Comparison of ENCODE assay signal across 8 cellular contexts in the genomic region with DNA sequence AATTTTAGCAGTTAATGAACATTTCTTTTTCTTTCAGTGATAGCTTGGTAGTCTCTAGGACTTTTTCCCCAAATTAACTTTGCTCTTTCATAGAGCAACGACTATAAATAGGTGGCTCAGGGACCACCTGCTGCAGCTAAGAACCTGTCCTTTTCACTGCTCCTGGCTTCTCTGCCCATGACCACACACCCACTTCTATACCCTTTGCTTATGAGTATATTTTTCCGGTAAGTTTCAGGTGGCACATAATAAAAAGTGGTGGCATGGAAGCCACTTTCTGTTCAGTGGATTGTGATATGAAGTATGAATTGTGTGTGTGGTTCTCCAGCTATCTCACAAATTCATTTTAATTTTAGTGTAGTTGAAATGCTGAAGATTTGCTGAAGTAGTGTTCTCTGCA. TPM values are rescaled to one million over a fixed set of nuclear protein-coding genes. Genes with fewer than 3 reads are reported as not detected.
DNase-seq lines count a peak whose midpoint lies in the region; ATAC-seq and TF ChIP-seq lines count a peak whose summit lies in the region.

No MANE protein-coding gene starts in this region.

- H3K4me3 Mint-ChIP-seq in CD4-positive, alpha-beta T cell = peak overlapping the region; percentile 98
- H3K4me3 Mint-ChIP-seq in brain (peak overlapping the region; percentile 93 to 98 (median 95)), nephron progenitor cell (peak overlapping the region; percentile 88)

- no peak for ATAC-seq in CD4-positive, alpha-beta T cell (ENCODE audit: poor library complexity)
- ATAC-seq in GM19455 (IDR thresholded peaks at IDR 0.05; ENCODE audit: unreplicated experiment) (no peak), GM18519 (IDR thresholded peaks at IDR 0.05; ENCODE audit: low FRiP score, unreplicated experiment) (no peak)

- in situ Hi-C loops in KBM-7 (cut with MboI; ENCODE audit: low pct_unique_long_range_greater_than_20kb, low sequenced_read_pairs) = no loop called here

- peak overlapping the region; percentile 98 for H3K27ac ChIP-seq in CD4-positive, alpha-beta T cell (ENCODE audit: low read depth, low read length)

- H3K36me3 Mint-ChIP-seq in CD4-positive, alpha-beta T cell (ENCODE audit: low read depth) = peaks cover 58% of the 10 kb centered on the region
- H3K36me3 Mint-ChIP-seq in brain = peaks cover 36% of the 10 kb centered on the region
- H3K36me3 Mint-ChIP-seq in nephron progenitor cell (ENCODE audit: low read depth) = peaks cover 36% of the 10 kb centered on the region

- H3K9me3 Mint-ChIP-seq in CD4-positive, alpha-beta T cell = no peaks in the 10 kb centered on the region
- H3K9me3 Mint-ChIP-seq in brain (peaks cover 0 to 4% (median 0%) of the 10 kb centered on the region in 5 experiments), nephron progenitor cell (no peaks in the 10 kb centered on the region)

- H3K27ac Mint-ChIP-seq in CD4-positive, alpha-beta T cell = peak overlapping the region; percentile 96
- H3K27ac Mint-ChIP-seq in brain = peak overlapping the region; percentile 52 to 99 (median 99)
- no peak overlapping the region for H3K27ac Mint-ChIP-seq in nephron progenitor cell

- DNase-seq in CD4-positive, alpha-beta T cell = no peak
- peak; percentile 8 for DNase-seq in KBM-7
- no peak for DNase-seq in nephron progenitor cell
- no peak for DNase-seq in HEK293T (ENCODE audit: extremely low spot score)
- no peak for DNase-seq in DMS153 treated with DMSO at 0.1 percent for 48 hours (lab: John Stamatoyannopoulos, UW; ENCODE audit: unreplicated experiment)

- peaks cover 3% of the 10 kb centered on the region for H3K27me3 ChIP-seq in CD4-positive, alpha-beta T cell (ENCODE audit: control insufficient read depth, insufficient read depth, low read length)

- CTCF ChIA-PET in CD4-positive, alpha-beta T cell (lab: Charles Lee) = no interaction called here
- CTCF ChIA-PET in HEK293T (lab: Yijun Ruan, JAX) = interaction anchor here (1.2 kb wide), 1 partner anchor 36 kb away, joined by 3 read pairs; no protein-coding TSS in a partner anchor

- peaks cover 40% of the 10 kb centered on the region for H3K4me1 Mint-ChIP-seq in CD4-positive, alpha-beta T cell (ENCODE audit: low read depth)
- H3K4me1 Mint-ChIP-seq in brain (peaks cover 40% of the 10 kb centered on the region), nephron progenitor cell (peaks cover 37% of the 10 kb centered on the region)

- H3K9me3 ChIP-seq in CD4-positive, alpha-beta T cell (ENCODE audit: control insufficient read depth, low read length) = no peaks in the 10 kb centered on the region

- intact Hi-C loops in CD4-positive, alpha-beta T cell (cut with DNase I, micrococcal nuclease) = loop anchor here in 1 of 2 experiments (1.0 to 5.0 kb wide), 2 partner anchors 35 to 145 kb away; no protein-coding TSS in a partner anchor

- POLR2A ChIA-PET in CD4-positive, alpha-beta T cell (lab: Charles Lee) = interaction anchor here (1.2 to 1.9 kb wide), 3 partner anchors 8 to 36 kb away, joined by 5 to 9 read pairs (median 5); partner anchors contain the start of gene CPED1
- POLR2A ChIA-PET in HEK293T (lab: Yijun Ruan, JAX) = no interaction called here

- peaks cover 9% of the 10 kb centered on the region for H3K27me3 Mint-ChIP-seq in CD4-positive, alpha-beta T cell
- H3K27me3 Mint-ChIP-seq in brain (peaks cover 8% of the 10 kb centered on the region), nephron progenitor cell (ENCODE audit: low read depth, poor library complexity) (no peaks in the 10 kb centered on the region)

- TF ChIP-seq CTCF in CD4-positive, alpha-beta T cell (IDR thresholded peaks at IDR 0.05) = no peak
- no peak for TF ChIP-seq CTCF in brain (conservative IDR thresholded peaks at IDR 0.05)
- no peak for TF ChIP-seq CTCF in nephron progenitor cell (IDR thresholded peaks at IDR 0.05)

TF ChIP-seq in HEK293T, 16 proteins besides CTCF, POLR2A, EP300 and RAD21:
- no peak for TF ChIP-seq BHLHE40 (IDR thresholded peaks at IDR 0.05; ENCODE audit: borderline replicate concordance)
- no peak for TF ChIP-seq NFRKB (IDR thresholded peaks at IDR 0.05)
- no peak for TF ChIP-seq ZNF384 (IDR thresholded peaks at IDR 0.05)
- TF ChIP-seq ARNT (IDR thresholded peaks at IDR 0.05) = no peak
- TF ChIP-seq CTBP1 (IDR thresholded peaks at IDR 0.05; ENCODE audit: borderline replicate concordance) = no peak
- TF ChIP-seq HDGF (IDR thresholded peaks at IDR 0.05; ENCODE audit: borderline replicate concordance) = no peak
- no peak for TF ChIP-seq SUZ12 (IDR thresholded peaks at IDR 0.05)
- TF ChIP-seq FOXK2 (IDR thresholded peaks at IDR 0.05) = no peak
- TF ChIP-seq, protein P1, sequence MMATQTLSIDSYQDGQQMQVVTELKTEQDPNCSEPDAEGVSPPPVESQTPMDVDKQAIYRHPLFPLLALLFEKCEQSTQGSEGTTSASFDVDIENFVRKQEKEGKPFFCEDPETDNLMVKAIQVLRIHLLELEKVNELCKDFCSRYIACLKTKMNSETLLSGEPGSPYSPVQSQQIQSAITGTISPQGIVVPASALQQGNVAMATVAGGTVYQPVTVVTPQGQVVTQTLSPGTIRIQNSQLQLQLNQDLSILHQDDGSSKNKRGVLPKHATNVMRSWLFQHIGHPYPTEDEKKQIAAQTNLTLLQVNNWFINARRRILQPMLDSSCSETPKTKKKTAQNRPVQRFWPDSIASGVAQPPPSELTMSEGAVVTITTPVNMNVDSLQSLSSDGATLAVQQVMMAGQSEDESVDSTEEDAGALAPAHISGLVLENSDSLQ (IDR thresholded peaks at IDR 0.05) = no peak
- TF ChIP-seq ELF4 (IDR thresholded peaks at IDR 0.05) = no peak
- TF ChIP-seq LEF1 (IDR thresholded peaks at IDR 0.05; ENCODE audit: borderline replicate concordance) = no peak
- no peak for TF ChIP-seq FOXA1 (IDR thresholded peaks at IDR 0.05)
- TF ChIP-seq FOXM1 (IDR thresholded peaks at IDR 0.05; ENCODE audit: borderline replicate concordance) = no peak
- no peak for TF ChIP-seq L3MBTL2 (conservative IDR thresholded peaks at IDR 0.05)
- TF ChIP-seq SP1 (IDR thresholded peaks at IDR 0.05) = no peak
- TF ChIP-seq TARDBP (IDR thresholded peaks at IDR 0.05) = no peak

RNA-seq across cellular contexts. Expression of gene ING3, which starts 1.2 kb away (rescaled TPM):
- 10 to 100 TPM; 37.9 to 39.3 TPM for total RNA-seq in CD4-positive, alpha-beta T cell
- polyA plus RNA-seq in brain (ENCODE audit: insufficient read depth, low read depth, low replicate concordance) = 6.8 TPM

RNA-seq across cellular contexts. Expression of gene CPED1, which starts 36.7 kb away (rescaled TPM):
- total RNA-seq in CD4-positive, alpha-beta T cell = under 1 TPM; 0.08 to 0.19 TPM
- polyA plus RNA-seq in brain (ENCODE audit: insufficient read depth, low read depth, low replicate concordance) = 0.22 TPM
